In genomic region chr17:65053354-65053881, GRCh38 we compare ENCODE assay signal across 13 cellular contexts. TPM values are rescaled to one million over a fixed set of nuclear protein-coding genes. Genes with fewer than 3 reads are reported as not detected.
DNase-seq lines count a peak whose midpoint lies in the region; ATAC-seq and TF ChIP-seq lines count a peak whose summit lies in the region.
"Had no signal": no experiment of that assay in that cellular context is flagged by ENCODE, and none has a peak within 500 bp of the region (broad histone marks: within the 10 kb centered on the region; RNA-seq: fewer than 3 reads in every experiment).

No MANE protein-coding gene starts in this region.

- TF ChIP-seq POLR2A in testis (IDR thresholded peaks at IDR 0.05): no peak

- H3K36me3 Mint-ChIP-seq in activated T-cell treated with anti-CD3 and anti-CD28 coated beads, Interleukin-2, amount 50 U/mL, for 72 hours (ENCODE audit: insufficient read depth in 2 of 2): peaks cover 23 to 28% of the 10 kb centered on the region in 2 donors
- H3K36me3 Mint-ChIP-seq in activated T-helper 1 cell treated with anti-CD3 and anti-CD28 coated beads, Interleukin-12 subunit alpha, Interleukin-12 subunit beta, Interleukin-2, Interleukin-4 antibody, amounts not matched to agents 30 ng/mL and 10 ng/mL and 1 ng/mL, durations not matched to agents 14 hours and 24 hours and 36 hours (ENCODE audit: low read depth): peaks cover 40% of the 10 kb centered on the region
- H3K36me3 Mint-ChIP-seq in memory B cell: peaks cover 24% of the 10 kb centered on the region

- H3K9me3 ChIP-seq in testis: no peaks in the 10 kb centered on the region
- H3K9me3 ChIP-seq: adrenal gland, tibial nerve had no signal

- H3K27me3 Mint-ChIP-seq in activated T-cell treated with anti-CD3 and anti-CD28 coated beads, Interleukin-2, amount 50 U/mL, for 72 hours (ENCODE audit: low read depth): no peaks in the 10 kb centered on the region
- H3K27me3 Mint-ChIP-seq in activated T-helper 1 cell treated with anti-CD3 and anti-CD28 coated beads, Interleukin-12 subunit alpha, Interleukin-12 subunit beta, Interleukin-2, Interleukin-4 antibody, amounts not matched to agents 30 ng/mL and 10 ng/mL and 1 ng/mL, durations not matched to agents 14 hours and 24 hours and 36 hours (ENCODE audit: insufficient read depth): no peaks in the 10 kb centered on the region
- H3K27me3 Mint-ChIP-seq in memory B cell: no peaks in the 10 kb centered on the region

- no peaks in the 10 kb centered on the region for H3K9me3 Mint-ChIP-seq in activated T-cell treated with anti-CD3 and anti-CD28 coated beads, Interleukin-2, amount 50 U/mL, for 72 hours
- H3K9me3 Mint-ChIP-seq in activated T-helper 1 cell treated with anti-CD3 and anti-CD28 coated beads, Interleukin-12 subunit alpha, Interleukin-12 subunit beta, Interleukin-2, Interleukin-4 antibody, amounts not matched to agents 30 ng/mL and 10 ng/mL and 1 ng/mL, durations not matched to agents 14 hours and 24 hours and 36 hours: no peaks in the 10 kb centered on the region
- H3K9me3 Mint-ChIP-seq in memory B cell: no peaks in the 10 kb centered on the region

- H3K4me1 Mint-ChIP-seq in activated T-cell treated with anti-CD3 and anti-CD28 coated beads, Interleukin-2, amount 50 U/mL, for 72 hours (ENCODE audit: low read depth): peaks cover 59% of the 10 kb centered on the region
- H3K4me1 Mint-ChIP-seq in activated T-helper 1 cell treated with anti-CD3 and anti-CD28 coated beads, Interleukin-12 subunit alpha, Interleukin-12 subunit beta, Interleukin-2, Interleukin-4 antibody, amounts not matched to agents 30 ng/mL and 10 ng/mL and 1 ng/mL, durations not matched to agents 14 hours and 24 hours and 36 hours (ENCODE audit: low read depth): peaks cover 45% of the 10 kb centered on the region
- peaks cover 40% of the 10 kb centered on the region for H3K4me1 Mint-ChIP-seq in memory B cell

- peak overlapping the region; percentile 99 to 100 for H3K27ac ChIP-seq in testis

- peak overlapping the region; percentile 81 for H3K27ac Mint-ChIP-seq in activated T-cell treated with anti-CD3 and anti-CD28 coated beads, Interleukin-2, amount 50 U/mL, for 72 hours
- H3K27ac Mint-ChIP-seq in activated T-helper 1 cell treated with anti-CD3 and anti-CD28 coated beads, Interleukin-12 subunit alpha, Interleukin-12 subunit beta, Interleukin-2, Interleukin-4 antibody, amounts not matched to agents 30 ng/mL and 10 ng/mL and 1 ng/mL, durations not matched to agents 14 hours and 24 hours and 36 hours: no peak overlapping the region
- H3K27ac Mint-ChIP-seq in memory B cell: peak overlapping the region; percentile 55

- H3K36me3 ChIP-seq in testis (ENCODE audit: low read depth, missing control alignments): no peaks in the 10 kb centered on the region

- WGBS in testis, 2 donors: 79 to 84% methylated on average over 11 of the region's 11 CpGs

- H3K27me3 ChIP-seq in testis: no peaks in the 10 kb centered on the region
- H3K27me3 ChIP-seq: adrenal gland, tibial nerve had no signal

- peaks cover 33% of the 10 kb centered on the region for H3K4me1 ChIP-seq in testis

- no peak for DNase-seq in activated T-cell treated with anti-CD3 and anti-CD28 coated beads, Interleukin-2, amount 50 U/mL, for 72 hours
- no peak for DNase-seq in activated T-cell treated with anti-CD3 and anti-CD28 coated beads, Interleukin-2, amount 50 U/mL, for 1 hour
- DNase-seq in activated T-helper 1 cell treated with anti-CD3 and anti-CD28 coated beads, Interleukin-12 subunit alpha, Interleukin-12 subunit beta, Interleukin-2, Interleukin-4 antibody, amounts not matched to agents 30 ng/mL and 10 ng/mL and 1 ng/mL, durations not matched to agents 14 hours and 24 hours and 36 hours (ENCODE audit: low spot score): no peak
- DNase-seq in memory B cell (ENCODE audit: low spot score in 2 of 2) (no peak), testis (no peak), anterior cingulate cortex (lab: John Stamatoyannopoulos, UW) (no peak), AG20443 (ENCODE audit: low spot score) (no peak)
- DNase-seq: adrenal gland, AML-193, NCI-H510A treated with DMSO at 0.1 percent for 48 hours, retina had no signal

- ATAC-seq in activated T-cell treated with anti-CD3 and anti-CD28 coated beads, Interleukin-2, amount 50 U/mL, for 72 hours (replicated peaks in 1 of 2): no peak
- ATAC-seq in memory B cell (ENCODE audit: low read depth) (no peak), HG02588 (IDR thresholded peaks at IDR 0.05; ENCODE audit: unreplicated experiment) (no peak)

- H3K4me3 Mint-ChIP-seq in activated T-cell treated with anti-CD3 and anti-CD28 coated beads, Interleukin-2, amount 50 U/mL, for 72 hours: peak overlapping the region in 1 of 2 donors; percentile 90
- H3K4me3 Mint-ChIP-seq in activated T-helper 1 cell treated with anti-CD3 and anti-CD28 coated beads, Interleukin-12 subunit alpha, Interleukin-12 subunit beta, Interleukin-2, Interleukin-4 antibody, amounts not matched to agents 30 ng/mL and 10 ng/mL and 1 ng/mL, durations not matched to agents 14 hours and 24 hours and 36 hours: peak overlapping the region; percentile 94
- no peak overlapping the region for H3K4me3 Mint-ChIP-seq in memory B cell

- no peak for TF ChIP-seq CTCF in testis (IDR thresholded peaks at IDR 0.05)

- intact Hi-C loops in activated T-helper 1 cell treated with anti-CD3 and anti-CD28 coated beads, Interleukin-12 subunit alpha, Interleukin-12 subunit beta, Interleukin-2, Interleukin-4 antibody, amounts not matched to agents 30 ng/mL and 10 ng/mL and 1 ng/mL, durations not matched to agents 14 hours and 24 hours and 36 hours (cut with micrococcal nuclease): no loop called here
- intact Hi-C loops in testis (cut with DNase I; ENCODE audit: low total_unique reads): no loop called here

- H3K4me3 ChIP-seq in testis: no peak overlapping the region

RNA-seq across cellular contexts. Expression of gene GNA13, which starts 3.1 kb away (rescaled TPM):
- 10 to 100 TPM; 79.0 to 85.8 TPM for total RNA-seq in activated T-cell treated with anti-CD3 and anti-CD28 coated beads, Interleukin-2, amount 50 U/mL, for 72 hours
- total RNA-seq in activated T-helper 1 cell treated with anti-CD3 and anti-CD28 coated beads, Interleukin-12 subunit alpha, Interleukin-12 subunit beta, Interleukin-2, Interleukin-4 antibody, amounts not matched to agents 30 ng/mL and 10 ng/mL and 1 ng/mL, durations not matched to agents 14 hours and 24 hours and 36 hours: 52.7 and 56.3 TPM in 2 replicates
- 10 to 100 TPM; 57.6 to 71.4 TPM for total RNA-seq in testis
- polyA plus RNA-seq in testis (ENCODE audit: insufficient read depth, low read depth, low replicate concordance): 29.5 TPM
